ENCODE assay signal across 10 cellular contexts in the genomic region with DNA sequence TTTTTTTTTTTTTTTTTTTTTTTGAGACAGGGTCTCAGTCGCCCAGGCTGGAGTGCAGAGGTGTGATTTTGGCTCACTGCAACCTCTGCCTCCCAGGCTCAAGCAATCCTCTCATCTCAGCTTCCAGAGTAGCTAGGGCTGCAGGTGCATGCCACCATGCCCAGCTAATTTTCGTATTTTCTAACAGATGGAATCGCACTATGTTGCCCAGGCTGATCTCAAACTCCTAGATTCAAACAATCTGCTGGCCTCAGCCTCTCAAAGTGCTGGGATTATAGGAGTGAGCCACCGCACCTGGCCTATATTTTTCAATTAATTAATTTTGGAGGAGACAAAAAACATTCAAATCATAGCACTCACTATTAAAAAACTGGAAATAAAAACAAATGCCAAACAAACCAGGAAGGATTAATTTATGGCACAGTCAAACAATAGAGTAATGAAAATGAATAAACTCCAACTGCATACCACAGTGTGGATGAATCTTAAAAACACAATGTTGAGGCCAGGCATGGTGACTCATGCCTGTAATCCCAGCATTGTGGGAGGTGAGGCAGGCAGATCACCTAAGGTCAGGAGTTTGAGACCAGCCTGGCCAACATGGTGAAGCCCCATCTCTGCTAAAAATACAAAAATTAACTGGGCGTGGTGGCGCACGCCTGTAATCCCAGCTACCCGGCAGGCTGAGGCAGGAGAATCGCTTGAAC. TPM values are rescaled to one million over a fixed set of nuclear protein-coding genes. Genes with fewer than 3 reads are reported as not detected.
DNase-seq lines count a peak whose midpoint lies in the region; FAIRE-seq and TF ChIP-seq lines count a peak whose summit lies in the region.
"Not testable (repeated sequence)": the region's sequence is repeated elsewhere in the genome, so short reads cannot be mapped to it uniquely, and the experiment has no call there.
"Had no signal": no experiment of that assay in that cellular context is flagged by ENCODE, and none has a peak within 500 bp of the region (broad histone marks: within the 10 kb centered on the region; RNA-seq: fewer than 3 reads in every experiment).

No MANE protein-coding gene starts in this region.

- H2AFZ ChIP-seq in SK-N-SH (ENCODE audit: low read depth); mammary epithelial cell (ENCODE audit: low read depth, low read length); endothelial cell of umbilical vein (ENCODE audit: low read depth, low read length): not testable (repeated sequence)

- POLR2A ChIA-PET in SK-N-SH (lab: Yijun Ruan, JAX); endothelial cell of umbilical vein (lab: Charles Lee): not testable (repeated sequence)

- 74% methylated on average over 9 of the region's 9 CpGs for WGBS in SK-N-SH (ENCODE audit: low lambda C conversion rate)
- 69% methylated on average over 9 of the region's 9 CpGs for WGBS in mammary epithelial cell (ENCODE audit: low coverage, missing lambda C conversion rate)

- TF ChIP-seq POLR2A in endothelial cell of umbilical vein (IDR thresholded peaks at IDR 0.05; ENCODE audit: low read depth, low read length), result not testable (repeated sequence)

- H3K9me3 ChIP-seq in SK-N-SH, result peaks cover 10% of the 10 kb centered on the region; the same call in 1 of the 2 replicates
- H3K9me3 ChIP-seq in mammary epithelial cell (replicated peaks; ENCODE audit: insufficient read depth, low read length); endothelial cell of umbilical vein (replicated peaks; ENCODE audit: control insufficient read depth, insufficient read depth, low read length): not testable (repeated sequence)

- dilution Hi-C loops in mammary epithelial cell (cut with HindIII; ENCODE audit: low sequenced_read_pairs); endothelial cell of umbilical vein (cut with MboI; ENCODE audit: extremely low pct_ligation_motif_present, low sequenced_read_pairs): not testable (repeated sequence)

- H3K27ac ChIP-seq in SK-N-SH (ENCODE audit: low read depth in 2 of 2, low read length in 1 of 2); mammary epithelial cell (ENCODE audit: insufficient read depth, low read depth, low read length); endothelial cell of umbilical vein (ENCODE audit: insufficient read depth, low read depth, low read length): not testable (repeated sequence)

- not testable (repeated sequence) for TF ChIP-seq RAD21 in SK-N-SH (IDR thresholded peaks at IDR 0.05; ENCODE audit: low read length)

- H4K20me1 ChIP-seq in SK-N-SH (ENCODE audit: insufficient read depth); mammary epithelial cell (ENCODE audit: insufficient read depth, low read length); endothelial cell of umbilical vein (replicated peaks; ENCODE audit: control insufficient read depth, extremely low read depth, insufficient read depth, low read length): not testable (repeated sequence)

- H3K27me3 ChIP-seq in SK-N-SH (ENCODE audit: insufficient read depth); mammary epithelial cell (ENCODE audit: insufficient read depth, low read length); endothelial cell of umbilical vein (ENCODE audit: control insufficient read depth in 2 of 2, insufficient read depth in 2 of 2, low read length in 2 of 2): not testable (repeated sequence)

- intact Hi-C loops in mammary epithelial cell (cut with micrococcal nuclease); endothelial cell of umbilical vein (cut with micrococcal nuclease): not testable (repeated sequence)

- CTCF ChIA-PET in SK-N-SH (lab: Yijun Ruan, JAX) (interaction anchor here (3.2 kb wide), 1 partner anchor 39 kb away, joined by 11 read pairs; no protein-coding TSS in a partner anchor), endothelial cell of umbilical vein (lab: Charles Lee) (interaction anchor here (1.2 kb wide), 1 partner anchor 23 kb away, joined by 4 read pairs; no protein-coding TSS in a partner anchor)
- CTCF ChIA-PET in mammary epithelial cell (lab: Charles Lee; ENCODE audit: low non-redundant PET), result not testable (repeated sequence)

- not testable (repeated sequence) for TF ChIP-seq CTCF in SK-N-SH (IDR thresholded peaks at IDR 0.05); mammary epithelial cell (conservative IDR thresholded peaks at IDR 0.05 in 1 of 2, IDR thresholded peaks at IDR 0.05 in 1 of 2; ENCODE audit: extremely low read depth in 1 of 2, insufficient read depth in 1 of 2, low read depth in 1 of 2, low read length in 2 of 2); endothelial cell of umbilical vein (IDR thresholded peaks at IDR 0.05; ENCODE audit: extremely low read depth in 1 of 2, insufficient read depth in 1 of 2, low read depth in 1 of 2, low read length in 2 of 2); fibroblast of the aortic adventitia (IDR thresholded peaks at IDR 0.05; ENCODE audit: insufficient read depth, low read length)

- H3F3A ChIP-seq in SK-N-SH (replicated peaks; ENCODE audit: insufficient read depth), result not testable (repeated sequence)

- H3K4me2 ChIP-seq in SK-N-SH; mammary epithelial cell (ENCODE audit: insufficient read depth, low read depth, low read length); endothelial cell of umbilical vein (ENCODE audit: insufficient read depth, low read length): not testable (repeated sequence)

- TF ChIP-seq EP300 in SK-N-SH (IDR thresholded peaks at IDR 0.05; ENCODE audit: borderline replicate concordance in 1 of 2, low read depth in 1 of 2, low read length in 1 of 2), result not testable (repeated sequence)

- H3K36me3 ChIP-seq in SK-N-SH (replicated peaks in 1 of 2; ENCODE audit: control insufficient read depth in 1 of 2, insufficient read depth in 2 of 2, low read length in 1 of 2); mammary epithelial cell (ENCODE audit: insufficient read depth, low read length); endothelial cell of umbilical vein (ENCODE audit: control insufficient read depth in 2 of 2, extremely low read depth in 1 of 2, insufficient read depth in 2 of 2, low read length in 2 of 2): not testable (repeated sequence)

- peak; percentile 15 for FAIRE-seq in endothelial cell of umbilical vein (lab: Jason Lieb, UNC)

- in situ Hi-C loops in G401 (cut with HindIII; ENCODE audit: low sequenced_read_pairs); mammary epithelial cell (cut with MboI; ENCODE audit: low sequenced_read_pairs in 2 of 2): not testable (repeated sequence)

- H3K9me1 ChIP-seq in endothelial cell of umbilical vein (replicated peaks; ENCODE audit: control insufficient read depth, extremely low read depth, insufficient read depth, low read length), result not testable (repeated sequence)

- not testable (repeated sequence) for H3K9ac ChIP-seq in SK-N-SH; mammary epithelial cell (ENCODE audit: insufficient read depth, low read length); endothelial cell of umbilical vein (replicated peaks; ENCODE audit: extremely low read depth, insufficient read depth, low read length)

- not testable (repeated sequence) for BruUV-seq in mammary epithelial cell (replicated peaks; lab: Mats Ljungman, UMichigan); endothelial cell of umbilical vein (replicated peaks; lab: Mats Ljungman, UMichigan)

- not testable (repeated sequence) for H3K4me1 ChIP-seq in SK-N-SH (ENCODE audit: control insufficient read depth in 1 of 2, insufficient read depth in 2 of 2, low read depth in 1 of 2, low read length in 1 of 2); mammary epithelial cell (ENCODE audit: insufficient read depth, low read length); endothelial cell of umbilical vein (ENCODE audit: control insufficient read depth, extremely low read depth, insufficient read depth, low read length)

- H3K4me3 ChIP-seq in SK-N-SH (ENCODE audit: low read depth in 2 of 2, low read length in 1 of 2); mammary epithelial cell (replicated peaks in 1 of 3; ENCODE audit: insufficient read depth in 1 of 3, low read depth in 2 of 3, low read length in 3 of 3); endothelial cell of umbilical vein (replicated peaks in 1 of 3; ENCODE audit: insufficient read depth in 1 of 3, low read depth in 1 of 3, low read length in 3 of 3); fibroblast of the aortic adventitia (ENCODE audit: low read depth, low read length): not testable (repeated sequence)

- not testable (repeated sequence) for H3K79me2 ChIP-seq in SK-N-SH (ENCODE audit: insufficient read depth); mammary epithelial cell (ENCODE audit: insufficient read depth, low read length); endothelial cell of umbilical vein (ENCODE audit: control insufficient read depth, insufficient read depth, low read length)

- H3K9me2 ChIP-seq in SK-N-SH, result not testable (repeated sequence)

- DNase-seq in G401 (ENCODE audit: low spot score), result peak; percentile 95
- peak; percentile 67 for DNase-seq in M059J (ENCODE audit: low read depth)
- DNase-seq in SK-N-SH, result not testable (repeated sequence)
- DNase-seq in mammary epithelial cell, result peak; percentile 41
- peak; percentile 25 for DNase-seq in endothelial cell of umbilical vein (ENCODE audit: low read depth, low spot score)
- peak; percentile 27 for DNase-seq in fibroblast of the aortic adventitia (ENCODE audit: low read depth)
- peak; percentile 29 for DNase-seq in kidney tubule cell (ENCODE audit: low spot score)

RNA-seq across cellular contexts. Expression of gene TMEM63C, which starts 7.5 kb away (rescaled TPM):
- total RNA-seq in G401 (2014; rRNA removed; shearing (Covaris generic)), result 0.06 TPM in 1 of 2 replicates, not detected in the other
- 0.20 and 0.39 TPM in 2 replicates for total RNA-seq in M059J (2014; rRNA removed; shearing (Covaris generic))
- polyA plus RNA-seq in SK-N-SH (2012; rRNA removed) (0.25 and 0.52 TPM in 2 replicates), mammary epithelial cell (2.7 TPM), endothelial cell of umbilical vein (not detected in 2 replicates)
- polyA plus RNA-seq in SK-N-SH (2012; cell fraction: cytosol; rRNA removed), result 0.31 and 0.37 TPM in 2 replicates
- 0.40 and 0.77 TPM in 2 replicates for polyA plus RNA-seq in SK-N-SH (2012; cell fraction: nucleus; rRNA removed)
- total RNA-seq in mammary epithelial cell (1 to 10 TPM; 6.3 to 8.3 TPM), endothelial cell of umbilical vein (not detected in 2 replicates), fibroblast of the aortic adventitia (ENCODE audit: low replicate concordance) (1.9 TPM in 1 of 2 replicates, not detected in the other)
- polyA minus RNA-seq in mammary epithelial cell (6.6 TPM), endothelial cell of umbilical vein (not detected in 2 replicates)
- not detected in 2 replicates for polyA plus RNA-seq in endothelial cell of umbilical vein (2011; cell fraction: cytosol; rRNA removed)
- polyA plus RNA-seq in endothelial cell of umbilical vein (2011; cell fraction: nucleus; rRNA removed), result not detected in 2 replicates
- polyA plus RNA-seq in endothelial cell of umbilical vein (2012), result not detected in 2 replicates
- not detected for polyA minus RNA-seq in endothelial cell of umbilical vein (2011; cell fraction: cytosol; rRNA and poly(A)+ RNA removed)
- polyA minus RNA-seq in endothelial cell of umbilical vein (2011; cell fraction: nucleus; rRNA and poly(A)+ RNA removed), result not detected in 2 replicates
- polyA plus RNA-seq: CD4-positive, alpha-beta memory T cell had no signal

RNA-seq across cellular contexts. Expression of gene ZDHHC22, which starts 32.5 kb away (rescaled TPM):
- 0.25 TPM in 1 of 2 replicates, not detected in the other for total RNA-seq in G401 (2014; rRNA removed; shearing (Covaris generic))
- total RNA-seq in M059J (2014; rRNA removed; shearing (Covaris generic)), result 0.02 TPM in 1 of 2 replicates, not detected in the other
- polyA plus RNA-seq in SK-N-SH (2012; rRNA removed) (0.03 TPM in 1 of 2 replicates, not detected in the other), mammary epithelial cell (not detected), endothelial cell of umbilical vein (0.03 and 0.08 TPM in 2 replicates)
- 0.05 and 0.07 TPM in 2 replicates for polyA plus RNA-seq in SK-N-SH (2012; cell fraction: cytosol; rRNA removed)
- not detected in 2 replicates for polyA plus RNA-seq in SK-N-SH (2012; cell fraction: nucleus; rRNA removed)
- total RNA-seq in mammary epithelial cell (not detected), endothelial cell of umbilical vein (0.24 and 0.28 TPM in 2 replicates), fibroblast of the aortic adventitia (ENCODE audit: low replicate concordance) (not detected in 2 replicates)
- polyA minus RNA-seq in mammary epithelial cell (not detected), endothelial cell of umbilical vein (0.04 TPM in 1 of 2 replicates, not detected in the other)
- 0.03 and 0.04 TPM in 2 replicates for polyA plus RNA-seq in endothelial cell of umbilical vein (2011; cell fraction: cytosol; rRNA removed)
- polyA plus RNA-seq in endothelial cell of umbilical vein (2011; cell fraction: nucleus; rRNA removed), result 0.06 TPM in 1 of 2 replicates, not detected in the other
- 0.04 TPM in 1 of 2 replicates, not detected in the other for polyA plus RNA-seq in endothelial cell of umbilical vein (2012)
- polyA minus RNA-seq in endothelial cell of umbilical vein (2011; cell fraction: cytosol; rRNA and poly(A)+ RNA removed), result not detected
- polyA minus RNA-seq in endothelial cell of umbilical vein (2011; cell fraction: nucleus; rRNA and poly(A)+ RNA removed), result not detected in 2 replicates
- total RNA-seq: CD4-positive, alpha-beta memory T cell; Right ventricle myocardium inferior had no signal
- polyA plus RNA-seq: CD4-positive, alpha-beta memory T cell; IgD-negative memory B cell had no signal
